In genomic region chrX:91770619-91771488, GRCh38 we compare ENCODE assay signal across 11 cellular contexts. TPM values are rescaled to one million over a fixed set of nuclear protein-coding genes. Genes with fewer than 3 reads are reported as not detected.
DNase-seq lines count a peak whose midpoint lies in the region; ATAC-seq, FAIRE-seq and TF ChIP-seq lines count a peak whose summit lies in the region.
"Not testable (repeated sequence)": the region's sequence is repeated elsewhere in the genome, so short reads cannot be mapped to it uniquely, and the experiment has no call there.
"Had no signal": no experiment of that assay in that cellular context is flagged by ENCODE, and none has a peak within 500 bp of the region (broad histone marks: within the 10 kb centered on the region; RNA-seq: fewer than 3 reads in every experiment).

No MANE protein-coding gene starts in this region.

- not testable (repeated sequence) for H3K9me3 ChIP-seq in CD4-positive, alpha-beta T cell (ENCODE audit: control insufficient read depth, low read length); Karpas-422 (ENCODE audit: low read length)

- not testable (repeated sequence) for H3K27me3 Mint-ChIP-seq in CD4-positive, alpha-beta T cell; activated CD8-positive, alpha-beta T cell treated with anti-CD3 and anti-CD28 coated beads, Interleukin-2, amount 10 ng/mL, durations not matched to agents 7 days and 5 days (ENCODE audit: low read depth); natural killer cell (ENCODE audit: low read depth in 2 of 2)

- H2AFZ ChIP-seq in Karpas-422 (ENCODE audit: low read length), result not testable (repeated sequence)

- H3K9me2 ChIP-seq in Karpas-422 (replicated peaks; ENCODE audit: insufficient read depth, low read length), result not testable (repeated sequence)

- POLR2A ChIA-PET in CD4-positive, alpha-beta T cell (lab: Charles Lee); activated CD8-positive, alpha-beta T cell treated with anti-CD3 and anti-CD28 coated beads, Interleukin-2, amount 10 ng/mL, durations not matched to agents 7 days and 5 days (lab: Charles Lee): not testable (repeated sequence)

- FAIRE-seq in GM19239 (lab: Jason Lieb, UNC), result peak; percentile 99
- FAIRE-seq in frontal cortex (lab: Jason Lieb, UNC), result peak; percentile 28

- not testable (repeated sequence) for H3K79me2 ChIP-seq in Karpas-422 (ENCODE audit: low read length)

- not testable (repeated sequence) for H3K36me3 ChIP-seq in Karpas-422 (ENCODE audit: insufficient read depth, low read length)

- CTCF ChIA-PET in CD4-positive, alpha-beta T cell (lab: Charles Lee); activated CD8-positive, alpha-beta T cell treated with anti-CD3 and anti-CD28 coated beads, Interleukin-2, amount 10 ng/mL, durations not matched to agents 7 days and 5 days (lab: Charles Lee): not testable (repeated sequence)

- intact Hi-C loops in CD4-positive, alpha-beta T cell (cut with DNase I, micrococcal nuclease); natural killer cell (cut with micrococcal nuclease): not testable (repeated sequence)

- not testable (repeated sequence) for H3K27ac Mint-ChIP-seq in CD4-positive, alpha-beta T cell; activated CD8-positive, alpha-beta T cell treated with anti-CD3 and anti-CD28 coated beads, Interleukin-2, amount 10 ng/mL, durations not matched to agents 7 days and 5 days; natural killer cell

- not testable (repeated sequence) for H3K4me1 Mint-ChIP-seq in CD4-positive, alpha-beta T cell (ENCODE audit: low read depth); activated CD8-positive, alpha-beta T cell treated with anti-CD3 and anti-CD28 coated beads, Interleukin-2, amount 10 ng/mL, durations not matched to agents 7 days and 5 days (ENCODE audit: low read depth); natural killer cell

- not testable (repeated sequence) for H3K36me3 Mint-ChIP-seq in CD4-positive, alpha-beta T cell (ENCODE audit: low read depth); activated CD8-positive, alpha-beta T cell treated with anti-CD3 and anti-CD28 coated beads, Interleukin-2, amount 10 ng/mL, durations not matched to agents 7 days and 5 days (ENCODE audit: low read depth); natural killer cell

- H4K20me1 ChIP-seq in Karpas-422 (ENCODE audit: insufficient read depth, low read depth, low read length), result not testable (repeated sequence)

- not testable (repeated sequence) for TF ChIP-seq CTCF in CD4-positive, alpha-beta T cell (IDR thresholded peaks at IDR 0.05); natural killer cell (IDR thresholded peaks at IDR 0.05)

- DNase-seq in CD4-positive, alpha-beta T cell; GM19239 (ENCODE audit: insufficient read length, low spot score); Karpas-422; activated CD8-positive, alpha-beta T cell treated with anti-CD3 and anti-CD28 coated beads, Interleukin-2, amount 10 ng/mL, durations not matched to agents 7 days and 5 days; frontal cortex (ENCODE audit: low spot score in 2 of 2); natural killer cell: not testable (repeated sequence)

- H3K4me3 ChIP-seq in Karpas-422 (ENCODE audit: low read length), result not testable (repeated sequence)

- H3K27ac ChIP-seq in CD4-positive, alpha-beta T cell (ENCODE audit: low read depth, low read length); Karpas-422 (ENCODE audit: low read length): not testable (repeated sequence)

- H3K27me3 ChIP-seq in CD4-positive, alpha-beta T cell (ENCODE audit: control insufficient read depth, insufficient read depth, low read length); Karpas-422 (ENCODE audit: low read length): not testable (repeated sequence)

- H3K9ac ChIP-seq in Karpas-422 (ENCODE audit: low read length), result not testable (repeated sequence)

- not testable (repeated sequence) for H3K9me3 Mint-ChIP-seq in CD4-positive, alpha-beta T cell; activated CD8-positive, alpha-beta T cell treated with anti-CD3 and anti-CD28 coated beads, Interleukin-2, amount 10 ng/mL, durations not matched to agents 7 days and 5 days (ENCODE audit: insufficient read depth); natural killer cell

- H3K4me2 ChIP-seq in Karpas-422 (ENCODE audit: low read depth, low read length, poor library complexity, severe bottlenecking), result peak overlapping the region; percentile 58

- H3K4me1 ChIP-seq in Karpas-422 (ENCODE audit: low read length), result not testable (repeated sequence)

- ATAC-seq in CD4-positive, alpha-beta T cell (ENCODE audit: poor library complexity), result peak; percentile 91
- ATAC-seq in GM21825 (IDR thresholded peaks at IDR 0.05; ENCODE audit: unreplicated experiment) (peak; percentile 99), HG03066 (IDR thresholded peaks at IDR 0.05; ENCODE audit: low read depth, unreplicated experiment) (peak; percentile 100), natural killer cell (peak; percentile 36 to 91 (median 48))
- ATAC-seq in activated CD8-positive, alpha-beta T cell treated with anti-CD3 and anti-CD28 coated beads, Interleukin-2, amount 10 ng/mL, durations not matched to agents 7 days and 5 days, result peak; percentile 83

- H3K4me3 Mint-ChIP-seq in CD4-positive, alpha-beta T cell; activated CD8-positive, alpha-beta T cell treated with anti-CD3 and anti-CD28 coated beads, Interleukin-2, amount 10 ng/mL, durations not matched to agents 7 days and 5 days: not testable (repeated sequence)
- H3K4me3 Mint-ChIP-seq in natural killer cell, result peak overlapping the region; percentile 59

RNA-seq across cellular contexts. Expression of gene PCDH11X, which starts 8.3 kb away (rescaled TPM):
- not detected for total RNA-seq in CD4-positive, alpha-beta T cell
- 0.04 TPM in 1 of 2 replicates, not detected in the other for total RNA-seq in Karpas-422 (2014; rRNA removed; shearing (Covaris generic); ENCODE audit: low replicate concordance)
- not detected for total RNA-seq in activated CD8-positive, alpha-beta T cell treated with anti-CD3 and anti-CD28 coated beads, Interleukin-2, amount 10 ng/mL, durations not matched to agents 7 days and 5 days
- total RNA-seq in frontal cortex, result 108 TPM
- total RNA-seq in natural killer cell, result not detected
- total RNA-seq: fibroblast of villous mesenchyme, kidney epithelial cell, RPMI7951 had no signal

Comparison
In these comparisons a context has a peak if more than half of its experiments do, and no peak if none do; other contexts are left out.
1. ATAC-seq: peak in every context shown above with its lines; median percentile 100 in HG03066; 99 in GM21825; 91 in CD4-positive, alpha-beta T cell; 83 in activated CD8-positive, alpha-beta T cell treated with anti-CD3 and anti-CD28 coated beads, Interleukin-2, amount 10 ng/mL, durations not matched to agents 7 days and 5 days; 48 in natural killer cell.
2. RNA of gene PCDH11X, which starts 8.3 kb away (total RNA-seq): 108 TPM in frontal cortex (single experiment); 0.04 TPM in Karpas-422, not detected in CD4-positive, alpha-beta T cell, not detected in activated CD8-positive, alpha-beta T cell treated with anti-CD3 and anti-CD28 coated beads, Interleukin-2, amount 10 ng/mL, durations not matched to agents 7 days and 5 days and not detected in natural killer cell; every median in the first group is over 100 times any median in the second.